15 cellular contexts compared by ENCODE assay signal in the genomic region with DNA sequence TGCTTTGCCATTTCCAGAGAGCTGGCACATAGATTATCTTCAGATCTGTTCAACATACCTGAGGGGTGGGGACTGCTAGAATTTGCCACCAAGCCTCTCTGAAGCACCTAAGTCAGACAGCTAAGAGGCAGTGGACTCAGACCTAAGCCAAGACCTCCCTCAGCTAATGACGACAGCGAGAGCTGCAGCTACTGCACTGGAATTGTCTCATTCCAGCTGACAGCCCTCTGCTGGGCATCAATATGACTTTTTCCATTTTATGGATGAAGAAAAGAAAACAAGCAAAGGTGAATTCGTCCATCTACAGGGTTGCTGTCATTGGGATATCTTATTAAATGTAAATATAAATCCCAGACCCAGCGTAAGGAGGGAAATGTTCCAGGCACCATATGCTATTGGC.
A peak's percentile ranks its signal among the peaks of the same experiment; 100 is the strongest.
DNase-seq lines count a peak whose midpoint lies in the region; ATAC-seq, FAIRE-seq and TF ChIP-seq lines count a peak whose summit lies in the region.
"Had no signal": no experiment of that assay in that cellular context is flagged by ENCODE, and none has a peak within 500 bp of the region (broad histone marks: within the 10 kb centered on the region; RNA-seq: fewer than 3 reads in every experiment).

No MANE protein-coding gene starts in this region.

- H3K4me3 Mint-ChIP-seq in astrocyte (ENCODE audit: unreplicated experiment) = no peak overlapping the region
- H3K4me3 Mint-ChIP-seq: CD4-positive, CD25-positive, alpha-beta regulatory T cell had no signal

- H2AFZ ChIP-seq in astrocyte (ENCODE audit: low read depth, low read length) = no peak overlapping the region

- DNase-seq in AG04449 (ENCODE audit: low read depth, low spot score) (no peak), HEK293T (ENCODE audit: extremely low spot score) (peak; percentile 29), astrocyte (ENCODE audit: low read depth) (no peak), medulla oblongata (ENCODE audit: extremely low spot score) (peak; percentile 59), NCI-H1417 treated with DMSO at 0.1 percent for 48 hours (lab: John Stamatoyannopoulos, UW) (no peak), NCI-H446 treated with DMSO at 0.1 percent for 48 hours (lab: John Stamatoyannopoulos, UW) (no peak)
- DNase-seq: CD4-positive, CD25-positive, alpha-beta regulatory T cell; glutamatergic neuron; HCEC 1CT; SHP77; tibial artery had no signal

- no peaks in the 10 kb centered on the region for H3K79me2 ChIP-seq in astrocyte (ENCODE audit: insufficient read depth, low read length)

- H3K4me1 ChIP-seq in astrocyte (ENCODE audit: insufficient read depth, low read length) = no peaks in the 10 kb centered on the region
- H3K4me1 ChIP-seq: tibial artery had no signal

- H3K9me3 ChIP-seq in astrocyte (ENCODE audit: insufficient read depth, low read depth, low read length) = no peaks in the 10 kb centered on the region
- H3K9me3 ChIP-seq: tibial artery had no signal

- CTCF ChIA-PET in AG04449 (lab: Yijun Ruan, JAX) = interaction anchor here (1.5 to 2.1 kb wide), 3 partner anchors 8 to 14 kb away, joined by 4 to 26 read pairs (median 5); no protein-coding TSS in a partner anchor
- CTCF ChIA-PET in HEK293T (lab: Yijun Ruan, JAX) = no interaction called here

- H3K4me2 ChIP-seq in astrocyte (ENCODE audit: low read length) = no peak overlapping the region

- no peaks in the 10 kb centered on the region for H3K9me3 Mint-ChIP-seq in astrocyte (ENCODE audit: unreplicated experiment)

- no peaks in the 10 kb centered on the region for H3K27me3 Mint-ChIP-seq in astrocyte (ENCODE audit: low read depth, unreplicated experiment)
- H3K27me3 Mint-ChIP-seq: CD4-positive, CD25-positive, alpha-beta regulatory T cell had no signal

- H3K36me3 ChIP-seq in astrocyte (ENCODE audit: insufficient read depth, low read length) = no peaks in the 10 kb centered on the region
- H3K36me3 ChIP-seq: tibial artery had no signal

- no peak for FAIRE-seq in astrocyte (lab: Jason Lieb, UNC)
- FAIRE-seq: colon had no signal

- POLR2A ChIA-PET in AG04449 (lab: Yijun Ruan, JAX) = interaction anchor here (0.6 kb wide), 1 partner anchor 54 kb away, joined by 3 read pairs; no protein-coding TSS in a partner anchor
- POLR2A ChIA-PET in HEK293T (lab: Yijun Ruan, JAX) = no interaction called here

- TF ChIP-seq CTCF in AG04449 (IDR thresholded peaks at IDR 0.05; ENCODE audit: insufficient read depth, low read length, missing control alignments) = peak; percentile 35
- peak; percentile 41 for TF ChIP-seq CTCF in astrocyte (IDR thresholded peaks at IDR 0.05; ENCODE audit: insufficient read depth, low read depth, low read length)

- H3K9ac ChIP-seq in astrocyte (ENCODE audit: low read length) = no peak overlapping the region

- H3K27me3 ChIP-seq in astrocyte (ENCODE audit: insufficient read depth, low read length) = no peaks in the 10 kb centered on the region
- H3K27me3 ChIP-seq: tibial artery had no signal

- no peaks in the 10 kb centered on the region for H4K20me1 ChIP-seq in astrocyte (ENCODE audit: insufficient read depth, low read length)

- no peak overlapping the region for H3K27ac Mint-ChIP-seq in astrocyte (ENCODE audit: unreplicated experiment)
- H3K27ac Mint-ChIP-seq: CD4-positive, CD25-positive, alpha-beta regulatory T cell had no signal

- H3K27ac ChIP-seq in astrocyte (ENCODE audit: low read depth, low read length) = no peak overlapping the region
- H3K27ac ChIP-seq: tibial artery had no signal

- ATAC-seq in GM21786 (IDR thresholded peaks at IDR 0.05; ENCODE audit: unreplicated experiment) (no peak), GM21390 (IDR thresholded peaks at IDR 0.05; ENCODE audit: unreplicated experiment) (no peak)

- peaks cover 11% of the 10 kb centered on the region for H3K4me1 Mint-ChIP-seq in astrocyte (ENCODE audit: low read depth, unreplicated experiment)
- H3K4me1 Mint-ChIP-seq: CD4-positive, CD25-positive, alpha-beta regulatory T cell had no signal

- no peaks in the 10 kb centered on the region for H3K36me3 Mint-ChIP-seq in astrocyte (ENCODE audit: low read depth, unreplicated experiment)
- H3K36me3 Mint-ChIP-seq: CD4-positive, CD25-positive, alpha-beta regulatory T cell had no signal

- H3K4me3 ChIP-seq in AG04449 (ENCODE audit: low read depth, low read length) = no peak overlapping the region
- H3K4me3 ChIP-seq in astrocyte (ENCODE audit: insufficient read depth, low read depth, low read length) = no peak overlapping the region
- H3K4me3 ChIP-seq: lung, tibial artery had no signal

TF ChIP-seq in HEK293T, 16 proteins besides CTCF, POLR2A, EP300 and RAD21:
- TF ChIP-seq ZNF384 (IDR thresholded peaks at IDR 0.05) = no peak
- TF ChIP-seq, protein P1, sequence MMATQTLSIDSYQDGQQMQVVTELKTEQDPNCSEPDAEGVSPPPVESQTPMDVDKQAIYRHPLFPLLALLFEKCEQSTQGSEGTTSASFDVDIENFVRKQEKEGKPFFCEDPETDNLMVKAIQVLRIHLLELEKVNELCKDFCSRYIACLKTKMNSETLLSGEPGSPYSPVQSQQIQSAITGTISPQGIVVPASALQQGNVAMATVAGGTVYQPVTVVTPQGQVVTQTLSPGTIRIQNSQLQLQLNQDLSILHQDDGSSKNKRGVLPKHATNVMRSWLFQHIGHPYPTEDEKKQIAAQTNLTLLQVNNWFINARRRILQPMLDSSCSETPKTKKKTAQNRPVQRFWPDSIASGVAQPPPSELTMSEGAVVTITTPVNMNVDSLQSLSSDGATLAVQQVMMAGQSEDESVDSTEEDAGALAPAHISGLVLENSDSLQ (IDR thresholded peaks at IDR 0.05) = peak; percentile 42; the same call in 1 of the 2 replicates
TF ChIP-seq in HEK293T: peak in this region for 1.

Comparison
In these comparisons a context has a peak if more than half of its experiments do, and no peak if none do; other contexts are left out.
1. DNase-seq: peak in HEK293T (single experiment) and medulla oblongata (single experiment); none in AG04449 (single experiment), astrocyte (single experiment), NCI-H1417 treated with DMSO at 0.1 percent for 48 hours (single experiment) and NCI-H446 treated with DMSO at 0.1 percent for 48 hours (single experiment).